In genomic region chr2:144520718-144521487, GRCh38 we compare ENCODE assay signal across 9 cellular contexts. TPM values are rescaled to one million over a fixed set of nuclear protein-coding genes. Genes with fewer than 3 reads are reported as not detected.
DNase-seq lines count a peak whose midpoint lies in the region; ATAC-seq, FAIRE-seq and TF ChIP-seq lines count a peak whose summit lies in the region.
"Had no signal": no experiment of that assay in that cellular context is flagged by ENCODE, and none has a peak within 500 bp of the region (broad histone marks: within the 10 kb centered on the region; RNA-seq: fewer than 3 reads in every experiment).

No MANE protein-coding gene starts in this region.

- H4K91ac ChIP-seq in IMR-90 (ENCODE audit: insufficient read depth, low read depth, low read length) = no peak overlapping the region

- POLR2A ChIA-PET in IMR-90 (lab: Charles Lee; ENCODE audit: unreplicated experiment) = interaction anchor here (0.6 kb wide), 1 partner anchor 110 kb away, joined by 7 read pairs; no protein-coding TSS in a partner anchor
- POLR2A ChIA-PET in activated naive CD8-positive, alpha-beta T cell treated with anti-CD3 and anti-CD28 coated beads, Interleukin-2, amount 10 ng/mL, durations not matched to agents 7 days and 5 days (lab: Charles Lee) = interaction anchor here (0.5 kb wide), 1 partner anchor 51 kb away, joined by 3 read pairs; no protein-coding TSS in a partner anchor

- peaks cover 4% of the 10 kb centered on the region; the same call in 1 of the 2 replicates for H3K4me1 ChIP-seq in IMR-90 (ENCODE audit: control insufficient read depth, insufficient read depth, low read length)
- no peaks in the 10 kb centered on the region for H3K4me1 ChIP-seq in hepatocyte (ENCODE audit: insufficient read depth)

- TF ChIP-seq RAD21 in IMR-90 (IDR thresholded peaks at IDR 0.05; ENCODE audit: low read length) = no peak

- H2AK9ac ChIP-seq in IMR-90 (replicated peaks; ENCODE audit: low read depth, low read length, poor library complexity) = no peak overlapping the region

- H3K27me3 ChIP-seq in IMR-90 (ENCODE audit: control insufficient read depth, insufficient read depth, low read length) (no peaks in the 10 kb centered on the region), hepatocyte (peaks cover 69% of the 10 kb centered on the region)

- no peaks in the 10 kb centered on the region for H3K9me3 Mint-ChIP-seq in activated naive CD8-positive, alpha-beta T cell treated with anti-CD3 and anti-CD28 coated beads, Interleukin-2, amount 10 ng/mL, durations not matched to agents 7 days and 5 days
- no peaks in the 10 kb centered on the region for H3K9me3 Mint-ChIP-seq in stimulated activated naive CD8-positive, alpha-beta T cell treated with anti-CD3 and anti-CD28 coated beads, Interleukin-15, amount 100 ng/mL, for 72 hours

- H3K4me3 ChIP-seq in IMR-90 (ENCODE audit: insufficient read depth, low read depth, low read length) (no peak overlapping the region), hepatocyte (peak overlapping the region; percentile 15)

- intact Hi-C loops in IMR-90 (cut with micrococcal nuclease) = loop anchor here (5.0 to 10.0 kb wide), 9 partner anchors 76 to 2004 kb away; no protein-coding TSS in a partner anchor

- H3K27ac ChIP-seq in IMR-90 (ENCODE audit: insufficient read depth, low read length) (no peak overlapping the region), hepatocyte (peak overlapping the region; percentile 57)

- H4K8ac ChIP-seq in IMR-90 (ENCODE audit: low read depth in 2 of 2, low read length in 2 of 2) = no peak overlapping the region

- peak overlapping the region; percentile 33; the same call in 1 of the 2 replicates for H3K23ac ChIP-seq in IMR-90 (ENCODE audit: low read depth, low read length)

- H3K14ac ChIP-seq in IMR-90 (replicated peaks; ENCODE audit: low read depth, low read length) = no peak overlapping the region

- H4K5ac ChIP-seq in IMR-90 (ENCODE audit: low read depth, low read length) = no peak overlapping the region

- H4K20me1 ChIP-seq in IMR-90 (ENCODE audit: insufficient read depth, low read length) (no peaks in the 10 kb centered on the region), hepatocyte (ENCODE audit: insufficient read depth, poor library complexity, severe bottlenecking) (no peaks in the 10 kb centered on the region)

- no peak overlapping the region for H2BK20ac ChIP-seq in IMR-90 (ENCODE audit: low read depth, low read length)

- H3K4me1 Mint-ChIP-seq in activated naive CD8-positive, alpha-beta T cell treated with anti-CD3 and anti-CD28 coated beads, Interleukin-2, amount 10 ng/mL, durations not matched to agents 7 days and 5 days = peaks cover 12% of the 10 kb centered on the region
- H3K4me1 Mint-ChIP-seq in stimulated activated naive CD8-positive, alpha-beta T cell treated with anti-CD3 and anti-CD28 coated beads, Interleukin-15, amount 100 ng/mL, for 72 hours = peaks cover 30% of the 10 kb centered on the region

- peak overlapping the region; percentile 20 for H3K4me3 Mint-ChIP-seq in activated naive CD8-positive, alpha-beta T cell treated with anti-CD3 and anti-CD28 coated beads, Interleukin-2, amount 10 ng/mL, durations not matched to agents 7 days and 5 days
- peak overlapping the region; percentile 41 to 52 for H3K4me3 Mint-ChIP-seq in stimulated activated naive CD8-positive, alpha-beta T cell treated with anti-CD3 and anti-CD28 coated beads, Interleukin-15, amount 100 ng/mL, for 72 hours

- H3K9me3 ChIP-seq in IMR-90 (ENCODE audit: control insufficient read depth, insufficient read depth, low read length) = no peaks in the 10 kb centered on the region
- no peaks in the 10 kb centered on the region for H3K9me3 ChIP-seq in hepatocyte (ENCODE audit: low read depth)

- H3K79me1 ChIP-seq in IMR-90 (ENCODE audit: low read depth in 1 of 2, low read length in 2 of 2) = peaks cover 4 to 9% of the 10 kb centered on the region in 2 experiments; a peak in 3 of 4 replicates

- no peak overlapping the region for H3K9ac ChIP-seq in IMR-90 (ENCODE audit: low read depth, low read length)

- H3K4ac ChIP-seq in IMR-90 (ENCODE audit: low read depth, low read length) = no peak overlapping the region

- peak; percentile 62 for DNase-seq in IMR-90
- DNase-seq in activated naive CD8-positive, alpha-beta T cell treated with anti-CD3 and anti-CD28 coated beads, Interleukin-2, amount 10 ng/mL, durations not matched to agents 7 days and 5 days = no peak
- no peak for DNase-seq in hepatocyte (ENCODE audit: low spot score)
- DNase-seq in stimulated activated naive CD8-positive, alpha-beta T cell treated with anti-CD3 and anti-CD28 coated beads, Interleukin-15, amount 100 ng/mL, for 72 hours = no peak
- no peak for DNase-seq in HTR-8/SVneo (ENCODE audit: insufficient read length, low spot score)
- no peak for DNase-seq in NCI-H1105 treated with DMSO at 0.1 percent for 48 hours (lab: John Stamatoyannopoulos, UW)
- DNase-seq: stimulated activated CD4-positive, alpha-beta T cell treated with anti-CD3 and anti-CD28 coated beads, Interleukin-2, amount 100 ng/mL, for 24 hours had no signal

- no peak for ATAC-seq in IMR-90 (ENCODE audit: low read depth)
- ATAC-seq in activated naive CD8-positive, alpha-beta T cell treated with anti-CD3 and anti-CD28 coated beads, Interleukin-2, amount 10 ng/mL, durations not matched to agents 7 days and 5 days (ENCODE audit: low read depth) = no peak
- ATAC-seq in stimulated activated naive CD8-positive, alpha-beta T cell treated with anti-CD3 and anti-CD28 coated beads, Interleukin-15, amount 100 ng/mL, for 72 hours = no peak
- ATAC-seq in HG03025 (IDR thresholded peaks at IDR 0.05; ENCODE audit: low FRiP score, unreplicated experiment) = no peak
- ATAC-seq in HG03378 (IDR thresholded peaks at IDR 0.05; ENCODE audit: unreplicated experiment) = no peak

- dilution Hi-C loops in IMR-90 (cut with HindIII; ENCODE audit: low sequenced_read_pairs, unreplicated experiment) = no loop called here

- H3K4me2 ChIP-seq in IMR-90 (ENCODE audit: low read depth, low read length) (peak overlapping the region; percentile 34), hepatocyte (peak overlapping the region; percentile 78)

- WGBS in IMR-90 (ENCODE audit: extremely low coverage in 2 of 2, insufficient read length in 1 of 2), 2 experiments = no CpG with 5 or more reads among the region's 8 CpGs
- 18% methylated on average over 8 of the region's 8 CpGs for WGBS in hepatocyte (ENCODE audit: low lambda C conversion rate, missing lambda C conversion rate)

- no peak overlapping the region; the same call in 2 of the 3 replicates for H2BK15ac ChIP-seq in IMR-90 (ENCODE audit: low read depth, low read length)

- no peaks in the 10 kb centered on the region for H3K9me2 ChIP-seq in hepatocyte (replicated peaks; ENCODE audit: insufficient read depth)

- H2BK5ac ChIP-seq in IMR-90 (ENCODE audit: low read depth, low read length, poor library complexity, severe bottlenecking) = no peak overlapping the region

- peaks cover 32% of the 10 kb centered on the region for H3K79me2 ChIP-seq in hepatocyte

- no peak overlapping the region for H2AK5ac ChIP-seq in IMR-90 (ENCODE audit: low read depth, low read length)

- no peak overlapping the region for H3K56ac ChIP-seq in IMR-90 (ENCODE audit: extremely low read depth, insufficient read depth, low read length)

- TF ChIP-seq POLR2A in IMR-90 (IDR thresholded peaks at IDR 0.05; ENCODE audit: low read depth, low read length) = no peak

- no peak overlapping the region for H3K27ac Mint-ChIP-seq in activated naive CD8-positive, alpha-beta T cell treated with anti-CD3 and anti-CD28 coated beads, Interleukin-2, amount 10 ng/mL, durations not matched to agents 7 days and 5 days
- no peak overlapping the region for H3K27ac Mint-ChIP-seq in stimulated activated naive CD8-positive, alpha-beta T cell treated with anti-CD3 and anti-CD28 coated beads, Interleukin-15, amount 100 ng/mL, for 72 hours

- H3K18ac ChIP-seq in IMR-90 (ENCODE audit: low read depth, low read length) = no peak overlapping the region

- H3K27me3 Mint-ChIP-seq in activated naive CD8-positive, alpha-beta T cell treated with anti-CD3 and anti-CD28 coated beads, Interleukin-2, amount 10 ng/mL, durations not matched to agents 7 days and 5 days = peaks cover 50% of the 10 kb centered on the region
- peaks cover 35% of the 10 kb centered on the region for H3K27me3 Mint-ChIP-seq in stimulated activated naive CD8-positive, alpha-beta T cell treated with anti-CD3 and anti-CD28 coated beads, Interleukin-15, amount 100 ng/mL, for 72 hours

- H2AFZ ChIP-seq in IMR-90 (replicated peaks; ENCODE audit: low read length, poor library complexity) = no peak overlapping the region
- no peak overlapping the region for H2AFZ ChIP-seq in hepatocyte

- TF ChIP-seq CTCF in IMR-90 (conservative IDR thresholded peaks at IDR 0.05; ENCODE audit: low read depth, low read length) (no peak), hepatocyte (IDR thresholded peaks at IDR 0.05; ENCODE audit: poor library complexity) (no peak)

- CTCF ChIA-PET in IMR-90 (lab: Yijun Ruan, JAX) = no interaction called here

- in situ Hi-C loops in IMR-90 (cut with MboI; ENCODE audit: low sequenced_read_pairs) = loop anchor here (5.0 to 25.0 kb wide), 3 partner anchors 1009 to 1791 kb away; no protein-coding TSS in a partner anchor

- FAIRE-seq in HTR-8/SVneo (lab: Jason Lieb, UNC) = no peak

- H3K36me3 Mint-ChIP-seq in activated naive CD8-positive, alpha-beta T cell treated with anti-CD3 and anti-CD28 coated beads, Interleukin-2, amount 10 ng/mL, durations not matched to agents 7 days and 5 days = peaks cover 2% of the 10 kb centered on the region

- H3K36me3 ChIP-seq in IMR-90 (ENCODE audit: control insufficient read depth, insufficient read depth, low read length) (no peaks in the 10 kb centered on the region), hepatocyte (replicated peaks; ENCODE audit: insufficient read depth, low read depth) (no peaks in the 10 kb centered on the region)

- no TSS peak for BruUV-seq in IMR-90 (replicated peaks; lab: Mats Ljungman, UMichigan)

- H2BK120ac ChIP-seq in IMR-90 (ENCODE audit: low read depth, low read length) = no peak overlapping the region

- no peaks in the 10 kb centered on the region for H3K9me1 ChIP-seq in IMR-90 (ENCODE audit: insufficient read depth, low read length)

TF ChIP-seq in IMR-90, 13 proteins besides CTCF, POLR2A, EP300 and RAD21 (continues in another document):
- TF ChIP-seq RCOR1 (IDR thresholded peaks at IDR 0.05; ENCODE audit: insufficient replicate concordance, low read length) (no peak), RFX5 (IDR thresholded peaks at IDR 0.05; ENCODE audit: low read depth, low read length) (no peak), SMC3 (IDR thresholded peaks at IDR 0.05; ENCODE audit: low read depth, low read length) (no peak), BHLHE40 (IDR thresholded peaks at IDR 0.05; ENCODE audit: low read depth, low read length) (no peak)

RNA-seq across cellular contexts. Expression of gene ZEB2, which starts 1.0 kb away (rescaled TPM):
- total RNA-seq in IMR-90 (2012; rRNA removed) = 50.9 and 52.5 TPM in 2 replicates
- 22.4 and 23.8 TPM in 2 replicates for polyA plus RNA-seq in IMR-90 (2012; rRNA removed)
- 9.9 and 12.5 TPM in 2 replicates for polyA plus RNA-seq in IMR-90 (2012; cell fraction: cytosol; rRNA removed)
- 12.0 and 32.4 TPM in 2 replicates for polyA plus RNA-seq in IMR-90 (2012; cell fraction: nucleus; rRNA removed; ENCODE audit: low replicate concordance)
- total RNA-seq in activated naive CD8-positive, alpha-beta T cell treated with anti-CD3 and anti-CD28 coated beads, Interleukin-2, amount 10 ng/mL, durations not matched to agents 7 days and 5 days = 10 to 100 TPM; 17.8 to 19.6 TPM
- 35.5 and 38.8 TPM in 2 replicates for total RNA-seq in hepatocyte
- polyA plus RNA-seq in hepatocyte = 17.2 and 17.8 TPM in 2 replicates
